Comparison of ENCODE assay signal across 12 cellular contexts in the genomic region with DNA sequence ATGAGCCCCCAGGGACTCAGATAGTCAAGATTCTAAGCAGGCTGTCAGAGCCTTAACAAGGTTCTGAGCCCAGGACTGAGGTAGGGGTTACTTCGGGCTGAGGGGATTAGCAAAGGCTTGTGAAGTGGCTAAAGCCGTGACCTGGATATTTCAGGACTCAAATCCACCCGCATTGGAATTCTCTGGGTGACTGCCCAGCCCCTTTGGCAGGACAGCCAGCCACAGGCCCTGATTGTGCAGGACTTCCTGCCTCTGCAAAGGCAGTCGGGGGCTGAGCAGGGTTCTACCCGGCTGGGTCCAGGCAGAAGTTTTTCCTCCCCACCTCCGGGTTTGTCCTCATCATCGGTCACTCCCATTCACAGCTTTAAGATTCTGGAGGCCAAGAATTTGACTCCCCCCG. TPM values are rescaled to one million over a fixed set of nuclear protein-coding genes. Genes with fewer than 3 reads are reported as not detected.
DNase-seq lines count a peak whose midpoint lies in the region; ATAC-seq and TF ChIP-seq lines count a peak whose summit lies in the region.
"Had no signal": no experiment of that assay in that cellular context is flagged by ENCODE, and none has a peak within 500 bp of the region (broad histone marks: within the 10 kb centered on the region; RNA-seq: fewer than 3 reads in every experiment).

A gene with protein sequence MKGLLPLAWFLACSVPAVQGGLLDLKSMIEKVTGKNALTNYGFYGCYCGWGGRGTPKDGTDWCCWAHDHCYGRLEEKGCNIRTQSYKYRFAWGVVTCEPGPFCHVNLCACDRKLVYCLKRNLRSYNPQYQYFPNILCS (plus strand): TSS at position 263 of the 400 bp plus-strand sequence. CDS start 14,637 bp downstream, outside the sequence.

- H3K9me3 ChIP-seq in WERI-Rb-1 (ENCODE audit: severe bottlenecking) (no peaks in the 10 kb centered on the region), mucosa of descending colon (no peaks in the 10 kb centered on the region), thoracic aorta (no peaks in the 10 kb centered on the region)
- no peaks in the 10 kb centered on the region for H3K9me3 ChIP-seq in effector memory CD4-positive, alpha-beta T cell (ENCODE audit: control insufficient read depth, low read length)

- H3K27ac ChIP-seq in WERI-Rb-1 (no peak within 1 kb of the TSS), thoracic aorta (peak within 1 kb of the TSS; percentile 64 to 74)
- no peak within 1 kb of the TSS for H3K27ac ChIP-seq in effector memory CD4-positive, alpha-beta T cell (ENCODE audit: insufficient read depth, low read length, poor library complexity, severe bottlenecking)

- H3K27me3 ChIP-seq in WERI-Rb-1 (ENCODE audit: insufficient read depth, low read depth, severe bottlenecking) (no peaks in the 10 kb centered on the region), thoracic aorta (replicated peaks; ENCODE audit: insufficient read depth) (no peaks in the 10 kb centered on the region)
- no peaks in the 10 kb centered on the region for H3K27me3 ChIP-seq in effector memory CD4-positive, alpha-beta T cell (replicated peaks; ENCODE audit: control insufficient read depth, insufficient read depth, low read length, poor library complexity, severe bottlenecking)

- TF ChIP-seq CTCF in WERI-Rb-1 (IDR thresholded peaks at IDR 0.05; ENCODE audit: low read depth, low read length) (no peak), fibroblast of villous mesenchyme (IDR thresholded peaks at IDR 0.05; ENCODE audit: insufficient read depth, low read depth, low read length) (no peak), mucosa of descending colon (IDR thresholded peaks at IDR 0.05) (no peak), thoracic aorta (IDR thresholded peaks at IDR 0.05) (no peak)

- H3K36me3 ChIP-seq in WERI-Rb-1 (no peaks in the 10 kb centered on the region), mucosa of descending colon (ENCODE audit: low read depth) (no peaks in the 10 kb centered on the region), thoracic aorta (no peaks in the 10 kb centered on the region)
- H3K36me3 ChIP-seq in effector memory CD4-positive, alpha-beta T cell (ENCODE audit: control insufficient read depth, insufficient read depth, low read length) = no peaks in the 10 kb centered on the region

- H3K4me3 ChIP-seq in WERI-Rb-1 (ENCODE audit: low read depth, low read length) (no peak within 1 kb of the TSS), fibroblast of villous mesenchyme (ENCODE audit: low read depth, low read length) (no peak within 1 kb of the TSS), mucosa of descending colon (no peak within 1 kb of the TSS), thoracic aorta (peak within 1 kb of the TSS; percentile 74)
- H3K4me3 ChIP-seq in effector memory CD4-positive, alpha-beta T cell (ENCODE audit: insufficient read depth, low read depth, low read length, poor library complexity, severe bottlenecking) = no peak within 1 kb of the TSS

- peak; percentile 40 for ATAC-seq in mucosa of descending colon
- peak; percentile 84 for ATAC-seq in thoracic aorta (ENCODE audit: insufficient number of reproducible peaks, low FRiP score, low read depth)
- no peak for ATAC-seq in GM18858 (IDR thresholded peaks at IDR 0.05; ENCODE audit: unreplicated experiment)

- DNase-seq in WERI-Rb-1 (peak; percentile 78), fibroblast of villous mesenchyme (ENCODE audit: low read depth) (peak; percentile 24), mucosa of descending colon (peak; percentile 9 to 60 (median 38)), thoracic aorta (ENCODE audit: low spot score) (no peak), NCI-H1105 (lab: John Stamatoyannopoulos, UW) (no peak)
- no peak for DNase-seq in effector memory CD4-positive, alpha-beta T cell
- no peak for DNase-seq in activated CD4-positive, alpha-beta T cell treated with anti-CD3 and anti-CD28 coated beads, Interleukin-2, amount 50 U/mL, for 1 hour
- DNase-seq: activated T-cell treated with anti-CD3 and anti-CD28 coated beads for 4 hours; dermis blood vessel endothelial cell; NK-92 treated with Interleukin-12 subunit alpha and Interleukin-12 subunit beta, amount 100 ng/mL, for 24 hours; stimulated activated CD8-positive, alpha-beta memory T cell treated with anti-CD3 and anti-CD28 coated beads, Interleukin-4, amount 100 ng/mL, for 48 hours had no signal

- intact Hi-C loops in mucosa of descending colon (cut with DNase I, micrococcal nuclease) = no loop called here

- H3K4me1 ChIP-seq in mucosa of descending colon (ENCODE audit: low read depth) (no peaks in the 10 kb centered on the region), thoracic aorta (ENCODE audit: control insufficient read depth in 1 of 2, low read depth in 2 of 2) (peaks cover 5 to 36% of the 10 kb centered on the region in 2 donors)
- no peaks in the 10 kb centered on the region for H3K4me1 ChIP-seq in effector memory CD4-positive, alpha-beta T cell (ENCODE audit: control insufficient read depth, insufficient read depth, low read length, poor library complexity, severe bottlenecking)

RNA-seq across cellular contexts. Expression of the gene that starts here (rescaled TPM):
- total RNA-seq in fibroblast of villous mesenchyme (0.32 TPM in 1 of 2 replicates, not detected in the other), mucosa of descending colon (10 to 100 TPM in 1 of 3 donors, under 1 TPM in 2; 0.78 to 16.2 (median 0.94) TPM), thoracic aorta (10 to 100 TPM; 18.7 to 19.2 TPM)
- total RNA-seq: dermis blood vessel endothelial cell had no signal

Comparison
In these comparisons a context has a peak if more than half of its experiments do, and no peak if none do; other contexts are left out.
1. Peak in DNase-seq in fibroblast of villous mesenchyme; RNA of the gene not detected or under 1 TPM.
2. DNase-seq: peak in WERI-Rb-1 (single experiment) and mucosa of descending colon (3 of 3); none in thoracic aorta (single experiment), effector memory CD4-positive, alpha-beta T cell (0 of 3), NCI-H1105 (single experiment) and activated CD4-positive, alpha-beta T cell treated with anti-CD3 and anti-CD28 coated beads, Interleukin-2, amount 50 U/mL, for 1 hour (single experiment).
3. H3K27ac ChIP-seq: peak in thoracic aorta (2 of 2); none in WERI-Rb-1 (single experiment) and effector memory CD4-positive, alpha-beta T cell (single experiment).